In the genomic region with DNA sequence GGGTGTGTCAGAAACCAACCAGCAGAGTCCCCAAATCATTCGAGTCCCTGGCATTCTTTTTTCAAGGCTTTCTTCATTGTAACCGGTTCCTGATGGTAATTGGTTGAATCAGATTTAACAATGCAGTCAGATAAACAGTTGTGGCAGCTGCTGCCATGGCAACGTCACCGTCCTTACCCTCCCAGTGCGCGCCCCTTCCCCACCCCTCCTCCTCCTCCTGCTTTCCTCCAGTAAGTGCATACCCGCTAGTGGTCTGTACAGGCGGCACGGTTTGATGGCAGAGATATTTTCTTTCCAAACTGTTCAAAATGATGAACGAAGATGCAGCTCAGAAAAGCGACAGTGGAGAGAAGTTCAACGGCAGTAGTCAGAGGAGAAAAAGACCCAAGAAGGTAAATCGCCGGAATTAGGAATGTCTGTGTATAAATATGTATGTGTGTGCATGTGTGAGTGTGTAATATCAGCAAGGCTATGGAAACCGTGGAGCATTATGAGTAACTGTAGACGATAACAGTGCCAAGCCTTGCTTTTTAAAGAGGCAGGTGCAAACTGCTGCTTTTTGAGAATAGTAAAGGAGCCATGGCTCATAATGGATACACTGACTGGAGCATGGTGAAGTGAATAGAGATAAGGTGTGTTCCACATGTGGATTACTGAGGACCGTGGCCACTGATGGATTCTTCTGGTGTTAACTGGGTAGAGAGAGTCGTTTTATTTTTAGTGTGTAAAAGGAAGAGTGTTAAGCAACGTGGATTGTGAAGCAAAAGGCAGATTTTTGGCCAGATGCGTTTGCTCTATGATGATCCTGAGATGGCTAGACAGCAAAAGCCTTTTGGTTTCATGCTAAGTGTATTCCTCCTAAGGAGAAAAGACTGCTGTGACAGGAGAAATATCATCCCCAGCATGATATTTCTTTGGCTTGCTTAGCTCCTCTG, we compare ENCODE assay signal across 9 cellular contexts. TPM values are rescaled to one million over a fixed set of nuclear protein-coding genes. Genes with fewer than 3 reads are reported as not detected.
DNase-seq lines count a peak whose midpoint lies in the region; ATAC-seq, FAIRE-seq and TF ChIP-seq lines count a peak whose summit lies in the region.
"Had no signal": no experiment of that assay in that cellular context is flagged by ENCODE, and none has a peak within 500 bp of the region (broad histone marks: within the 10 kb centered on the region; RNA-seq: fewer than 3 reads in every experiment).

TSS of gene ANK2 (plus strand) at position 233 of the 935 bp plus-strand sequence. CDS start at position 309, 76 bp downstream.

- no peaks in the 10 kb centered on the region; the same call in 1 of the 2 replicates for H3K79me1 ChIP-seq in H1 (ENCODE audit: low read depth, low read length)

- H3K4me3 ChIP-seq in AG10803 (ENCODE audit: low read length) (no peak within 1 kb of the TSS), H1 (ENCODE audit: extremely low read depth in 1 of 4, insufficient read depth in 2 of 4, low read depth in 3 of 4, low read length in 4 of 4) (peak within 1 kb of the TSS; percentile 21 to 54 (median 34); a peak in 5 of 8 replicates)
- H3K4me3 ChIP-seq: tibial artery had no signal

- no peak for TF ChIP-seq POLR2A in H1 (IDR thresholded peaks at IDR 0.05; ENCODE audit: control extremely low read depth in 1 of 2, low read depth in 2 of 2, low read length in 2 of 2)

- no peaks in the 10 kb centered on the region for H3K36me3 ChIP-seq in H1 (ENCODE audit: control insufficient read depth in 2 of 4, insufficient read depth in 4 of 4, low read length in 3 of 4)
- H3K36me3 ChIP-seq: tibial artery had no signal

- no peak within 1 kb of the TSS for H2BK5ac ChIP-seq in H1 (ENCODE audit: low read depth, low read length)

- peak within 1 kb of the TSS in 2 of 4 experiments; percentile 36 to 58; a peak in 4 of 7 replicates for H3K9ac ChIP-seq in H1 (replicated peaks in 1 of 4; ENCODE audit: extremely low read depth in 1 of 4, low read depth in 3 of 4, low read length in 3 of 4)

- POLR2A ChIA-PET in H1 (lab: Charles Lee; ENCODE audit: partially characterized antibody), result interaction anchor here (0.7 to 3.1 kb wide), 8 partner anchors 10 to 32 kb away, joined by 3 to 21 read pairs (median 4); no protein-coding TSS in a partner anchor

- no peak within 1 kb of the TSS for H4K8ac ChIP-seq in H1 (ENCODE audit: extremely low read depth, insufficient read depth, low read length)

- H4K5ac ChIP-seq in H1 (ENCODE audit: insufficient read length, low read depth, low read length), result no peak within 1 kb of the TSS

- peak within 1 kb of the TSS; percentile 78; the same call in 1 of the 2 replicates for H2BK12ac ChIP-seq in H1 (ENCODE audit: low read depth, low read length)

- no peak within 1 kb of the TSS for H4K91ac ChIP-seq in H1 (replicated peaks; ENCODE audit: insufficient read length, low read length)

- H2BK20ac ChIP-seq in H1 (ENCODE audit: low read length), result no peak within 1 kb of the TSS

- peaks cover 2% of the 10 kb centered on the region; the same call in 1 of the 2 replicates for H3K23me2 ChIP-seq in H1 (ENCODE audit: low read depth, low read length)

- H4K20me1 ChIP-seq in H1 (replicated peaks in 1 of 2; ENCODE audit: control insufficient read depth in 1 of 2, insufficient read depth in 2 of 2, low read length in 2 of 2), result no peaks in the 10 kb centered on the region

- CTCF ChIA-PET in H1 (lab: Charles Lee; ENCODE audit: partially characterized antibody), result interaction anchor here (0.9 to 1.8 kb wide), 5 partner anchors 17 to 284 kb away, joined by 3 to 5 read pairs (median 3); no protein-coding TSS in a partner anchor

- no peak within 1 kb of the TSS; the same call in 1 of the 2 replicates for H2AK5ac ChIP-seq in H1 (ENCODE audit: low read depth, low read length)

- H2BK120ac ChIP-seq in H1 (replicated peaks; ENCODE audit: low read depth, low read length), result no peak within 1 kb of the TSS

- no peaks in the 10 kb centered on the region for H3K9me3 ChIP-seq in H1 (ENCODE audit: insufficient read depth in 2 of 2, low read depth in 1 of 2, low read length in 1 of 2)
- H3K9me3 ChIP-seq: tibial artery had no signal

- peaks cover 7 to 20% (median 15%) of the 10 kb centered on the region in 4 experiments; a peak in 6 of 7 replicates for H3K4me1 ChIP-seq in H1 (replicated peaks in 1 of 4; ENCODE audit: control insufficient read depth in 3 of 4, insufficient read depth in 4 of 4, low read length in 3 of 4)

- peak; percentile 98 for FAIRE-seq in H1 (lab: Jason Lieb, UNC)

- no peak within 1 kb of the TSS for H3K14ac ChIP-seq in H1 (ENCODE audit: insufficient read length)

- H3K23ac ChIP-seq in H1 (ENCODE audit: insufficient read length), result no peak within 1 kb of the TSS

- H3K27me3 ChIP-seq in H1 (replicated peaks in 1 of 4; ENCODE audit: control insufficient read depth in 3 of 4, extremely low read depth in 1 of 4, insufficient read depth in 3 of 4, low read length in 3 of 4), result no peaks in the 10 kb centered on the region
- H3K27me3 ChIP-seq: tibial artery had no signal

- no peak within 1 kb of the TSS for H2AFZ ChIP-seq in H1 (ENCODE audit: low read length)

- no peak within 1 kb of the TSS for H2BK15ac ChIP-seq in H1 (ENCODE audit: low read length)

- ATAC-seq in HG03460 (IDR thresholded peaks at IDR 0.05; ENCODE audit: unreplicated experiment), result no peak
- ATAC-seq in GM19023 (IDR thresholded peaks at IDR 0.05; ENCODE audit: unreplicated experiment), result no peak

- H3K79me2 ChIP-seq in H1 (ENCODE audit: control insufficient read depth in 1 of 2, insufficient read depth in 2 of 2, low read length in 2 of 2), result no peaks in the 10 kb centered on the region

- TF ChIP-seq CTCF in AG10803 (conservative IDR thresholded peaks at IDR 0.05; ENCODE audit: low read length), result no peak
- TF ChIP-seq CTCF in H1 (IDR thresholded peaks at IDR 0.05; ENCODE audit: control extremely low read depth in 1 of 3, insufficient read depth in 1 of 3, low read depth in 1 of 3, low read length in 3 of 3), result no peak

- TF ChIP-seq RAD21 in H1 (IDR thresholded peaks at IDR 0.05 in 1 of 2, conservative IDR thresholded peaks at IDR 0.05 in 1 of 2; ENCODE audit: low read depth in 2 of 2, low read length in 2 of 2), result 0 out of 4 replicates have a peak, but pooled peaks of 1 of the 2 experiments have one; percentile 1

- H3K56ac ChIP-seq in H1 (replicated peaks; ENCODE audit: insufficient read length, low read depth, low read length), result no peak within 1 kb of the TSS

- H3K4ac ChIP-seq in H1 (replicated peaks; ENCODE audit: insufficient read length, low read depth, low read length), result no peak within 1 kb of the TSS

- peak; percentile 6 for DNase-seq in AG10803 (ENCODE audit: low read depth)
- DNase-seq in NCI-H2081 (lab: John Stamatoyannopoulos, UW), result peak; percentile 39 to 63
- DNase-seq in H1 (ENCODE audit: low read depth in 1 of 2, low spot score in 2 of 2), result peak; percentile 56 to 67
- peak; percentile 57 for DNase-seq in midbrain (lab: John Stamatoyannopoulos, UW)
- no peak for DNase-seq in stimulated activated CD4-positive, alpha-beta T cell treated with anti-CD3 and anti-CD28 coated beads, Interleukin-12 subunit alpha, Interleukin-12 subunit beta, amount 100 ng/mL, for 4 hours
- DNase-seq in HuH-7 (ENCODE audit: low spot score), result no peak
- DNase-seq: tibial artery had no signal

- no peak within 1 kb of the TSS for H3K18ac ChIP-seq in H1 (ENCODE audit: extremely low read depth, low read length)

- TF ChIP-seq EP300 in H1 (IDR thresholded peaks at IDR 0.05; ENCODE audit: borderline replicate concordance in 1 of 2, low read depth in 2 of 2, low read length in 2 of 2), result peak in 1 of 2 experiments; percentile 76; a peak in 1 of 3 replicates

- H3K4me2 ChIP-seq in H1 (ENCODE audit: insufficient read depth in 1 of 2, low read depth in 2 of 2, low read length in 2 of 2), result peak within 1 kb of the TSS; percentile 55 to 65

- 38 to 100% methylated on average over 1 to 16 of the region's 20 CpGs for WGBS in H1 (ENCODE audit: extremely low coverage in 1 of 2, insufficient coverage in 1 of 2, insufficient read length in 1 of 2, insufficient replicate concordance in 2 of 2, low coverage in 1 of 2, low lambda C conversion rate in 2 of 2, missing lambda C conversion rate in 1 of 2), 2 experiments

- peak within 1 kb of the TSS; percentile 63 for H3K27ac ChIP-seq in H1 (ENCODE audit: low read depth, low read length)
- H3K27ac ChIP-seq: tibial artery had no signal

TF ChIP-seq in H1, 55 proteins besides CTCF, POLR2A, EP300 and RAD21 (continues in another document):
- TF ChIP-seq NANOG (IDR thresholded peaks at IDR 0.05; ENCODE audit: insufficient read depth, low read depth, low read length, poor library complexity, severe bottlenecking) (no peak), SIRT6 (IDR thresholded peaks at IDR 0.05; ENCODE audit: low read length) (no peak), TAF1 (IDR thresholded peaks at IDR 0.05; ENCODE audit: low read depth, low read length) (no peak), CTBP2 (IDR thresholded peaks at IDR 0.05; ENCODE audit: borderline replicate concordance, insufficient read depth, insufficient read length, low read length) (no peak), CHD1 (IDR thresholded peaks at IDR 0.05; ENCODE audit: low read depth, low read length) (no peak), POLR2AphosphoS5 (IDR thresholded peaks at IDR 0.05; ENCODE audit: low read depth, low read length) (no peak), SP4 (IDR thresholded peaks at IDR 0.05; ENCODE audit: low read length) (no peak), CREB1 (IDR thresholded peaks at IDR 0.05) (0 out of 2 replicates have a peak, but pooled peaks have one; percentile 10), SAP30 (IDR thresholded peaks at IDR 0.05; ENCODE audit: insufficient read depth, insufficient replicate concordance, low read length) (no peak), TCF12 (IDR thresholded peaks at IDR 0.05; ENCODE audit: low read depth, low read length) (0 out of 2 replicates have a peak, but pooled peaks have one; percentile 13)
- TF ChIP-seq, protein P1, sequence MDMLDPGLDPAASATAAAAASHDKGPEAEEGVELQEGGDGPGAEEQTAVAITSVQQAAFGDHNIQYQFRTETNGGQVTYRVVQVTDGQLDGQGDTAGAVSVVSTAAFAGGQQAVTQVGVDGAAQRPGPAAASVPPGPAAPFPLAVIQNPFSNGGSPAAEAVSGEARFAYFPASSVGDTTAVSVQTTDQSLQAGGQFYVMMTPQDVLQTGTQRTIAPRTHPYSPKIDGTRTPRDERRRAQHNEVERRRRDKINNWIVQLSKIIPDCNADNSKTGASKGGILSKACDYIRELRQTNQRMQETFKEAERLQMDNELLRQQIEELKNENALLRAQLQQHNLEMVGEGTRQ (IDR thresholded peaks at IDR 0.05; ENCODE audit: low read length), result no peak

RNA-seq across cellular contexts. Expression of gene ANK2, which starts in this region (rescaled TPM):
- 33.1 and 35.1 TPM in 2 replicates for total RNA-seq in H1 (2021; fragmentation: NEBNext Ultra II Directional; extraction: Animal tissue kit (Norgen Biotek cat#: 25700))
- 14.2 and 15.4 TPM in 2 replicates for polyA plus RNA-seq in H1 (2011; rRNA removed)
- 11.8 TPM for polyA plus RNA-seq in H1 (2011; cell fraction: cytosol; rRNA removed)
- polyA plus RNA-seq in H1 (2011; cell fraction: nucleus; rRNA removed), result 65.8 TPM
- 22.3 to 29.3 TPM (median 25.9 TPM) in 4 replicates for polyA plus RNA-seq in H1 (2012, experiment 1 of 2)
- 1.5 TPM for polyA plus RNA-seq in H1 (2012, experiment 2 of 2)
- 12.4 TPM for polyA plus RNA-seq in H1 (2013, experiment 1 of 2)
- polyA plus RNA-seq in H1 (2013, experiment 2 of 2), result 10.4 TPM
- polyA minus RNA-seq in H1 (2011; rRNA and poly(A)+ RNA removed), result 131 and 166 TPM in 2 replicates
- polyA minus RNA-seq in H1 (2011; cell fraction: cytosol; rRNA and poly(A)+ RNA removed), result 35.8 TPM
- polyA minus RNA-seq in H1 (2011; cell fraction: nucleus; rRNA and poly(A)+ RNA removed), result 285 TPM

Comparison
In these comparisons a context has a peak if more than half of its experiments do, and no peak if none do; other contexts are left out.
1. DNase-seq: peak in AG10803 (single experiment), NCI-H2081 (2 of 2), H1 (2 of 2) and midbrain (single experiment); none in stimulated activated CD4-positive, alpha-beta T cell treated with anti-CD3 and anti-CD28 coated beads, Interleukin-12 subunit alpha, Interleukin-12 subunit beta, amount 100 ng/mL, for 4 hours (single experiment) and HuH-7 (single experiment).